Comparison of ENCODE assay signal across 29 cellular contexts in the genomic region with DNA sequence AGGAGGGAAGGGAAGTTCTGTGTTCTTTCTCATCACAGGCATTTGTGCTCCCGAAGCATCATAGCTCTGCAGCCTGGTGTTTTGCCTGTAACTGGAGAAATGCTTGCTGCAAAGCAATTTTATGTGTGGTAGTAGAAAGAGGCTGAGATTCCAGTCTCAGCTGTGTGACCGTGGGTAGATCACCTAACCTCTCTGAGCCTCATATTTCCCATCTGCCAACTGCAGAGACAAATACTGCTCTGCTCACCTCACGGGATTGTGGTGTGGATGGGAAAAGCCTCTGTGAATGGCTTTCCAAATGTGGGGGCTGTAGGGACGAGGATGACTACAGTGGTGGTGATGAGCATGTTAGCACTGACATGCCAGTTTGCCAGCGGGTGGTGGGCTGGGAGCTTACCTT.
"Had no signal": no experiment of that assay in that cellular context is flagged by ENCODE, and none has a peak within 500 bp of the region (broad histone marks: within the 10 kb centered on the region; RNA-seq: fewer than 3 reads in every experiment).

No MANE protein-coding gene starts in this region.

- H3K27ac Mint-ChIP-seq: activated CD4-positive, alpha-beta memory T cell treated with anti-CD3 and anti-CD28 coated beads, Interleukin-2, amount 10 ng/mL, durations not matched to agents 7 days and 5 days; activated CD4-positive, alpha-beta T cell treated with anti-CD3 and anti-CD28 coated beads, Interleukin-2, amount 10 ng/mL, durations not matched to agents 7 days and 5 days; activated naive CD8-positive, alpha-beta T cell; activated T-helper 17 cell treated with anti-CD3 and anti-CD28 coated beads, Interleukin-2, amount 50 U/mL, for 72 hours; effector memory CD8-positive, alpha-beta T cell had no signal

- H3K4me3 ChIP-seq: body of pancreas, esophagus squamous epithelium, gastroesophageal sphincter, heart right ventricle had no signal

- H3K9me3 Mint-ChIP-seq: activated CD4-positive, alpha-beta memory T cell treated with anti-CD3 and anti-CD28 coated beads, Interleukin-2, amount 10 ng/mL, durations not matched to agents 7 days and 5 days; activated CD4-positive, alpha-beta T cell treated with anti-CD3 and anti-CD28 coated beads, Interleukin-2, amount 10 ng/mL, durations not matched to agents 7 days and 5 days; activated T-cell treated with anti-CD3 and anti-CD28 coated beads, Interleukin-2, amount 50 U/mL, for 4 hours; activated T-helper 17 cell treated with anti-CD3 and anti-CD28 coated beads, Interleukin-2, amount 50 U/mL, for 72 hours; effector memory CD8-positive, alpha-beta T cell had no signal

- H3K27ac ChIP-seq: body of pancreas, epithelial cell of prostate, esophagus squamous epithelium, gastroesophageal sphincter, heart right ventricle had no signal

- H3K9me3 ChIP-seq: body of pancreas, esophagus squamous epithelium, gastroesophageal sphincter, heart right ventricle had no signal

- H3K4me3 Mint-ChIP-seq: activated CD4-positive, alpha-beta memory T cell treated with anti-CD3 and anti-CD28 coated beads, Interleukin-2, amount 10 ng/mL, durations not matched to agents 7 days and 5 days; activated CD4-positive, alpha-beta T cell treated with anti-CD3 and anti-CD28 coated beads, Interleukin-2, amount 10 ng/mL, durations not matched to agents 7 days and 5 days; activated naive CD8-positive, alpha-beta T cell; activated T-cell treated with anti-CD3 and anti-CD28 coated beads, Interleukin-2, amount 50 U/mL, for 4 hours; activated T-helper 17 cell treated with anti-CD3 and anti-CD28 coated beads, Interleukin-2, amount 50 U/mL, for 72 hours; effector memory CD8-positive, alpha-beta T cell had no signal

- FAIRE-seq: colon had no signal

- H3K4me1 ChIP-seq: body of pancreas, gastroesophageal sphincter, heart right ventricle had no signal

- H3K27me3 Mint-ChIP-seq: activated CD4-positive, alpha-beta memory T cell treated with anti-CD3 and anti-CD28 coated beads, Interleukin-2, amount 10 ng/mL, durations not matched to agents 7 days and 5 days; activated CD4-positive, alpha-beta T cell treated with anti-CD3 and anti-CD28 coated beads, Interleukin-2, amount 10 ng/mL, durations not matched to agents 7 days and 5 days; activated naive CD8-positive, alpha-beta T cell; activated T-helper 17 cell treated with anti-CD3 and anti-CD28 coated beads, Interleukin-2, amount 50 U/mL, for 72 hours had no signal

- H3K36me3 ChIP-seq: esophagus squamous epithelium, gastroesophageal sphincter, heart right ventricle had no signal

- H3K4me1 Mint-ChIP-seq: activated CD4-positive, alpha-beta memory T cell treated with anti-CD3 and anti-CD28 coated beads, Interleukin-2, amount 10 ng/mL, durations not matched to agents 7 days and 5 days; activated CD4-positive, alpha-beta T cell treated with anti-CD3 and anti-CD28 coated beads, Interleukin-2, amount 10 ng/mL, durations not matched to agents 7 days and 5 days; activated T-helper 17 cell treated with anti-CD3 and anti-CD28 coated beads, Interleukin-2, amount 50 U/mL, for 72 hours had no signal

- H3K27me3 ChIP-seq: body of pancreas, gastroesophageal sphincter had no signal

- ATAC-seq: activated T-cell treated with anti-CD3 and anti-CD28 coated beads, Interleukin-2, amount 50 U/mL, for 4 hours; activated T-helper 17 cell treated with anti-CD3 and anti-CD28 coated beads, Interleukin-2, amount 50 U/mL, for 72 hours; body of pancreas; effector memory CD8-positive, alpha-beta T cell; gastroesophageal sphincter; heart right ventricle had no signal

- DNase-seq: activated CD4-positive, alpha-beta memory T cell treated with anti-CD3 and anti-CD28 coated beads, Interleukin-2, amount 10 ng/mL, durations not matched to agents 7 days and 5 days; activated CD4-positive, alpha-beta T cell treated with anti-CD3 and anti-CD28 coated beads for 1 hour; activated CD4-positive, alpha-beta T cell treated with anti-CD3 and anti-CD28 coated beads for 4 hours; activated CD4-positive, alpha-beta T cell treated with anti-CD3 and anti-CD28 coated beads, Interleukin-2, amount 10 ng/mL, durations not matched to agents 7 days and 5 days; activated CD4-positive, alpha-beta T cell treated with anti-CD3 and anti-CD28 coated beads, Interleukin-2, amount 50 U/mL, for 4 hours; activated CD8-positive, alpha-beta memory T cell treated with anti-CD3 and anti-CD28 coated beads, Interleukin-2, amount 50 U/mL, for 48 hours; activated effector memory CD4-positive, alpha-beta T cell treated with Interleukin-2 at 50 U/mL for 16 hours; activated gamma-delta T cell treated with Interleukin-2 at 50 U/mL for 16 hours; activated naive CD4-positive, alpha-beta T cell treated with anti-CD3 and anti-CD28 coated beads, Interleukin-2, amount 50 U/mL, for 16 hours; activated naive CD4-positive, alpha-beta T cell treated with Interleukin-2 at 50 U/mL for 16 hours; activated T-cell treated with anti-CD3 and anti-CD28 coated beads for 4 hours; activated T-cell treated with anti-CD3 and anti-CD28 coated beads, Interleukin-2, amount 50 U/mL, for 4 hours; amniotic stem cell; anterior cingulate cortex; body of pancreas; caudate nucleus; cortex of kidney; dermis blood vessel endothelial cell; effector CD4-positive, alpha-beta T cell; effector memory CD8-positive, alpha-beta T cell; esophagus squamous epithelium; foreskin melanocyte; heart right ventricle; T-helper 2 cell had no signal
